In genomic region chr20:38144608-38145093, GRCh38 we compare ENCODE assay signal across 1 cellular context.
TF ChIP-seq lines count a peak whose summit lies in the region.

No MANE protein-coding gene starts in this region.

TF ChIP-seq in IMR-90, 13 proteins besides CTCF, POLR2A, EP300 and RAD21:
- no peak for TF ChIP-seq FOS (IDR thresholded peaks at IDR 0.05; ENCODE audit: low read depth, low read length)
- TF ChIP-seq MXI1 (IDR thresholded peaks at IDR 0.05; ENCODE audit: borderline replicate concordance, low read depth, low read length), result no peak
- TF ChIP-seq SMC3 (IDR thresholded peaks at IDR 0.05; ENCODE audit: low read depth, low read length), result no peak
- no peak for TF ChIP-seq CHD1 (IDR thresholded peaks at IDR 0.05; ENCODE audit: low read depth, low read length)
- TF ChIP-seq RCOR1 (IDR thresholded peaks at IDR 0.05; ENCODE audit: insufficient replicate concordance, low read length), result no peak
- TF ChIP-seq MAFK (IDR thresholded peaks at IDR 0.05; ENCODE audit: low read depth, low read length), result no peak
- no peak for TF ChIP-seq MAZ (IDR thresholded peaks at IDR 0.05; ENCODE audit: borderline replicate concordance, low read depth, low read length)
- no peak for TF ChIP-seq CEBPB (IDR thresholded peaks at IDR 0.05; ENCODE audit: low read depth, low read length)
- TF ChIP-seq NFE2L2 (IDR thresholded peaks at IDR 0.05; ENCODE audit: low read depth, low read length), result no peak
- no peak for TF ChIP-seq RFX5 (IDR thresholded peaks at IDR 0.05; ENCODE audit: low read depth, low read length)
- no peak for TF ChIP-seq ELK1 (IDR thresholded peaks at IDR 0.05; ENCODE audit: borderline replicate concordance, low read depth, low read length)
- no peak for TF ChIP-seq USF2 (IDR thresholded peaks at IDR 0.05; ENCODE audit: low read depth, low read length)
- TF ChIP-seq BHLHE40 (IDR thresholded peaks at IDR 0.05; ENCODE audit: low read depth, low read length), result no peak
